In the genomic region with DNA sequence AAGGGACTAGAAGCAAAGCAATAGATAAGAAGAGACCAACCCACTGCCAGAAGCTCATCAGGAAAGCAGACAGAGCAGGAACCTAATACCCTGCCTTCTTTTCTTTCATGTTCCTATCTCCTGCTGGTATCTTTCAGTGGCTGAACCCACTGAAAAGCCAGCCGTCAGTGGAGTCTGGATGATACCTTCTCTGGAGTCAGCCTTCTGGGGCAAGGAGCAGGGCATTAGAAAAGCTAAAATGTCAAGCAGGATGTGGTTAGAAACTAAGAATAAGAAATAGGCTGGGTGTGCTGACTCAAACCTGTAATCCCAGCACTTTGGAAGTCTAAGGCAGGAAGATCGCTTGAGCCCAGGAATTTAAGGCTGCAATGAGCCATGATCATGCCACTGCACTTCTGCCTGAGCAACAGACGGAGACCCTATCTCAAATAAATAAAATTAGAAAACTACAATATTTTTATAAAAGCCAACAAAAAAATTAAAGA, we compare ENCODE assay signal across 19 cellular contexts.
DNase-seq lines count a peak whose midpoint lies in the region; ATAC-seq, FAIRE-seq and TF ChIP-seq lines count a peak whose summit lies in the region.
"Had no signal": no experiment of that assay in that cellular context is flagged by ENCODE, and none has a peak within 500 bp of the region (broad histone marks: within the 10 kb centered on the region; RNA-seq: fewer than 3 reads in every experiment).

No MANE protein-coding gene starts in this region.

- WGBS in mesodermal cell (ENCODE audit: insufficient coverage in 2 of 2), 2 experiments: 94% methylated on average over 1 of the region's 3 CpGs; no CpG with 5 or more reads in 1 of the 2 experiments

- H3K27me3 ChIP-seq in astrocyte (ENCODE audit: insufficient read depth, low read length): no peaks in the 10 kb centered on the region

- H3K4me1 Mint-ChIP-seq in astrocyte (ENCODE audit: low read depth, unreplicated experiment): peaks cover 16% of the 10 kb centered on the region
- no peaks in the 10 kb centered on the region for H3K4me1 Mint-ChIP-seq in naive thymus-derived CD8-positive, alpha-beta T cell
- H3K4me1 Mint-ChIP-seq: CD8-positive, alpha-beta memory T cell had no signal

- ATAC-seq in naive thymus-derived CD8-positive, alpha-beta T cell: no peak
- ATAC-seq: HCT116, K562 had no signal

- no peaks in the 10 kb centered on the region for H3K36me3 Mint-ChIP-seq in astrocyte (ENCODE audit: low read depth, unreplicated experiment)
- H3K36me3 Mint-ChIP-seq in naive thymus-derived CD8-positive, alpha-beta T cell: no peaks in the 10 kb centered on the region

- POLR2A ChIA-PET in naive thymus-derived CD8-positive, alpha-beta T cell (lab: Charles Lee): no interaction called here

- TF ChIP-seq CTCF in astrocyte (IDR thresholded peaks at IDR 0.05; ENCODE audit: insufficient read depth, low read depth, low read length) (no peak), D721Med (IDR thresholded peaks at IDR 0.05; ENCODE audit: insufficient read depth, missing control alignments) (no peak)

- H3K9ac ChIP-seq in astrocyte (ENCODE audit: low read length): no peak overlapping the region

- H3K4me3 Mint-ChIP-seq in astrocyte (ENCODE audit: unreplicated experiment): no peak overlapping the region
- H3K4me3 Mint-ChIP-seq in naive thymus-derived CD8-positive, alpha-beta T cell: no peak overlapping the region
- H3K4me3 Mint-ChIP-seq: CD8-positive, alpha-beta memory T cell had no signal

- no peaks in the 10 kb centered on the region for H4K20me1 ChIP-seq in astrocyte (ENCODE audit: insufficient read depth, low read length)

- H3K9me3 ChIP-seq in astrocyte (ENCODE audit: insufficient read depth, low read depth, low read length): no peaks in the 10 kb centered on the region
- H3K9me3 ChIP-seq in mesodermal cell (ENCODE audit: control insufficient read depth, low read length): no peaks in the 10 kb centered on the region

- FAIRE-seq in astrocyte (lab: Jason Lieb, UNC) (no peak), D721Med (lab: Jason Lieb, UNC) (no peak)
- FAIRE-seq: K562 had no signal

- H3K36me3 ChIP-seq in astrocyte (ENCODE audit: insufficient read depth, low read length) (no peaks in the 10 kb centered on the region), mesodermal cell (ENCODE audit: control insufficient read depth, insufficient read depth, low read length) (no peaks in the 10 kb centered on the region)

- H3K4me1 ChIP-seq in astrocyte (ENCODE audit: insufficient read depth, low read length) (no peaks in the 10 kb centered on the region), mesodermal cell (ENCODE audit: control insufficient read depth, insufficient read depth, low read length, poor library complexity, severe bottlenecking) (peaks cover 7% of the 10 kb centered on the region)

- H3K79me2 ChIP-seq in astrocyte (ENCODE audit: insufficient read depth, low read length): no peaks in the 10 kb centered on the region

- peak overlapping the region; percentile 0 for H3K27ac Mint-ChIP-seq in astrocyte (ENCODE audit: unreplicated experiment)
- H3K27ac Mint-ChIP-seq in naive thymus-derived CD8-positive, alpha-beta T cell: no peak overlapping the region
- H3K27ac Mint-ChIP-seq: CD8-positive, alpha-beta memory T cell had no signal

- H2AFZ ChIP-seq in astrocyte (ENCODE audit: low read depth, low read length): no peak overlapping the region

- H3K9me3 Mint-ChIP-seq in astrocyte (ENCODE audit: unreplicated experiment): no peaks in the 10 kb centered on the region
- H3K9me3 Mint-ChIP-seq in naive thymus-derived CD8-positive, alpha-beta T cell: peaks cover 2 to 33% (median 11%) of the 10 kb centered on the region in 9 donors

- H3K27me3 Mint-ChIP-seq in astrocyte (ENCODE audit: low read depth, unreplicated experiment): no peaks in the 10 kb centered on the region
- peaks cover 0 to 1% (median 0%) of the 10 kb centered on the region in 5 donors for H3K27me3 Mint-ChIP-seq in naive thymus-derived CD8-positive, alpha-beta T cell
- H3K27me3 Mint-ChIP-seq: CD8-positive, alpha-beta memory T cell had no signal

- DNase-seq in HS-5 (ENCODE audit: low read depth) (peak; percentile 26), astrocyte (ENCODE audit: low read depth) (no peak), HPDE6-E6E7 (ENCODE audit: extremely low spot score) (no peak), nucleus accumbens (lab: John Stamatoyannopoulos, UW) (no peak), D721Med (ENCODE audit: insufficient read length, low spot score) (no peak)
- no peak for DNase-seq in naive thymus-derived CD8-positive, alpha-beta T cell
- DNase-seq: ACHN; C1 segment of cervical spinal cord; CD8-positive, alpha-beta memory T cell; DMS79; NCI-H1105 treated with DMSO at 0.1 percent for 48 hours; NCI-H1694; NCI-H2107; NCI-H510A; NCI-H748 treated with DMSO at 0.1 percent for 48 hours; SIG-M5 had no signal

- no peak overlapping the region for H3K27ac ChIP-seq in astrocyte (ENCODE audit: low read depth, low read length)
- H3K27ac ChIP-seq in mesodermal cell (ENCODE audit: low read depth, low read length, severe bottlenecking): peak overlapping the region; percentile 48

- no peak overlapping the region for H3K4me2 ChIP-seq in astrocyte (ENCODE audit: low read length)

- H3K4me3 ChIP-seq in astrocyte (ENCODE audit: insufficient read depth, low read depth, low read length) (no peak overlapping the region), mesodermal cell (ENCODE audit: extremely low read depth, insufficient read depth, low read length, poor library complexity, severe bottlenecking) (no peak overlapping the region)
- H3K4me3 ChIP-seq: K562 had no signal
